In the genomic region with DNA sequence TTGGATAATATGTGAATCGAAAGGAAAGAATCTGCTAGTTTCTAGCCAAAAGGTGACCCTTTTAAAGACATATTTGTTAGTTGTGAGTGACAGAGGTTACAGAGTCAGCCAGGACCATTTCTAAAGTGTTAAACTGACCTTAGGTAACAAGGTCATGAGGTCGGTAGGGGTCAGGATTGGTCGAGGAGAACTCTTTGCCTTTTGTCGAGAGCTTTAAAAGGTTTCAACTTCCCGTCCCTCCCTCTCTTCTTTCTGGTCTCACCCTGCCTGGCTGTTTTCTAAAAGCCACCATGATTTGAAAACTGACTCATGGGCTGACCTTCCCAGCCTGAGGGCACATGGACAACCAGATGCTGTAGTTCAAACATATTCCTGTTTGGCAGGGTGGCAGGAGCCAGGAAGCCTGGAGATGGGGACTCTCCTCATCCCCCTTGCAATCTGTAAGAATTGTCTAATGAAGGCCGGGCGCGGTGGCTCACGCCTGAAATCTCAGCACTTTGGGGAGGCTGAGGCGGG, we compare ENCODE assay signal across 2 cellular contexts.
TF ChIP-seq lines count a peak whose summit lies in the region.

No MANE protein-coding gene starts in this region.

TF ChIP-seq in HepG2, 621 proteins besides CTCF, POLR2A, EP300 and RAD21 (continued from another document):
- no peak for TF ChIP-seq TAF1 (CRISPR knock-in tag; IDR thresholded peaks at IDR 0.05)
- no peak for TF ChIP-seq ZFP36L1 (CRISPR knock-in tag; IDR thresholded peaks at IDR 0.05)
- TF ChIP-seq ZNF354B (CRISPR knock-in tag; IDR thresholded peaks at IDR 0.05), result no peak

TF ChIP-seq in WTC11, 78 proteins besides CTCF, POLR2A, EP300 and RAD21:
- no peak for TF ChIP-seq ZNF512 (CRISPR knock-in tag; IDR thresholded peaks at IDR 0.05; ENCODE audit: borderline replicate concordance)
- no peak for TF ChIP-seq MYBL2 (CRISPR knock-in tag; IDR thresholded peaks at IDR 0.05)
- no peak for TF ChIP-seq JUN (CRISPR knock-in tag; IDR thresholded peaks at IDR 0.05)
- TF ChIP-seq ZNF396 (CRISPR knock-in tag; IDR thresholded peaks at IDR 0.05; ENCODE audit: borderline replicate concordance), result no peak
- no peak for TF ChIP-seq ZNF317 (CRISPR knock-in tag; IDR thresholded peaks at IDR 0.05; ENCODE audit: borderline replicate concordance, low read depth)
- no peak for TF ChIP-seq ZBTB21 (CRISPR knock-in tag; IDR thresholded peaks at IDR 0.05; ENCODE audit: borderline replicate concordance)
- TF ChIP-seq, protein P1, sequence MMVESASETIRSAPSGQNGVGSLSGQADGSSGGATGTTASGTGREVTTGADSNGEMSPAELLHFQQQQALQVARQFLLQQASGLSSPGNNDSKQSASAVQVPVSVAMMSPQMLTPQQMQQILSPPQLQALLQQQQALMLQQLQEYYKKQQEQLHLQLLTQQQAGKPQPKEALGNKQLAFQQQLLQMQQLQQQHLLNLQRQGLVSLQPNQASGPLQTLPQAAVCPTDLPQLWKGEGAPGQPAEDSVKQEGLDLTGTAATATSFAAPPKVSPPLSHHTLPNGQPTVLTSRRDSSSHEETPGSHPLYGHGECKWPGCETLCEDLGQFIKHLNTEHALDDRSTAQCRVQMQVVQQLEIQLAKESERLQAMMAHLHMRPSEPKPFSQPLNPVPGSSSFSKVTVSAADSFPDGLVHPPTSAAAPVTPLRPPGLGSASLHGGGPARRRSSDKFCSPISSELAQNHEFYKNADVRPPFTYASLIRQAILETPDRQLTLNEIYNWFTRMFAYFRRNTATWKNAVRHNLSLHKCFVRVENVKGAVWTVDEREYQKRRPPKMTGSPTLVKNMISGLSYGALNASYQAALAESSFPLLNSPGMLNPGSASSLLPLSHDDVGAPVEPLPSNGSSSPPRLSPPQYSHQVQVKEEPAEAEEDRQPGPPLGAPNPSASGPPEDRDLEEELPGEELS (CRISPR knock-in tag; IDR thresholded peaks at IDR 0.05), result no peak
- no peak for TF ChIP-seq AFF4 (CRISPR knock-in tag; IDR thresholded peaks at IDR 0.05; ENCODE audit: borderline replicate concordance)
- no peak for TF ChIP-seq ETV6 (CRISPR knock-in tag; IDR thresholded peaks at IDR 0.05)
- TF ChIP-seq, protein P2, sequence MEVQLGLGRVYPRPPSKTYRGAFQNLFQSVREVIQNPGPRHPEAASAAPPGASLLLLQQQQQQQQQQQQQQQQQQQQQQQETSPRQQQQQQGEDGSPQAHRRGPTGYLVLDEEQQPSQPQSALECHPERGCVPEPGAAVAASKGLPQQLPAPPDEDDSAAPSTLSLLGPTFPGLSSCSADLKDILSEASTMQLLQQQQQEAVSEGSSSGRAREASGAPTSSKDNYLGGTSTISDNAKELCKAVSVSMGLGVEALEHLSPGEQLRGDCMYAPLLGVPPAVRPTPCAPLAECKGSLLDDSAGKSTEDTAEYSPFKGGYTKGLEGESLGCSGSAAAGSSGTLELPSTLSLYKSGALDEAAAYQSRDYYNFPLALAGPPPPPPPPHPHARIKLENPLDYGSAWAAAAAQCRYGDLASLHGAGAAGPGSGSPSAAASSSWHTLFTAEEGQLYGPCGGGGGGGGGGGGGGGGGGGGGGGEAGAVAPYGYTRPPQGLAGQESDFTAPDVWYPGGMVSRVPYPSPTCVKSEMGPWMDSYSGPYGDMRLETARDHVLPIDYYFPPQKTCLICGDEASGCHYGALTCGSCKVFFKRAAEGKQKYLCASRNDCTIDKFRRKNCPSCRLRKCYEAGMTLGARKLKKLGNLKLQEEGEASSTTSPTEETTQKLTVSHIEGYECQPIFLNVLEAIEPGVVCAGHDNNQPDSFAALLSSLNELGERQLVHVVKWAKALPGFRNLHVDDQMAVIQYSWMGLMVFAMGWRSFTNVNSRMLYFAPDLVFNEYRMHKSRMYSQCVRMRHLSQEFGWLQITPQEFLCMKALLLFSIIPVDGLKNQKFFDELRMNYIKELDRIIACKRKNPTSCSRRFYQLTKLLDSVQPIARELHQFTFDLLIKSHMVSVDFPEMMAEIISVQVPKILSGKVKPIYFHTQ (CRISPR knock-in tag; IDR thresholded peaks at IDR 0.05), result no peak
- TF ChIP-seq, protein P3, sequence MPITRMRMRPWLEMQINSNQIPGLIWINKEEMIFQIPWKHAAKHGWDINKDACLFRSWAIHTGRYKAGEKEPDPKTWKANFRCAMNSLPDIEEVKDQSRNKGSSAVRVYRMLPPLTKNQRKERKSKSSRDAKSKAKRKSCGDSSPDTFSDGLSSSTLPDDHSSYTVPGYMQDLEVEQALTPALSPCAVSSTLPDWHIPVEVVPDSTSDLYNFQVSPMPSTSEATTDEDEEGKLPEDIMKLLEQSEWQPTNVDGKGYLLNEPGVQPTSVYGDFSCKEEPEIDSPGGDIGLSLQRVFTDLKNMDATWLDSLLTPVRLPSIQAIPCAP (CRISPR knock-in tag; IDR thresholded peaks at IDR 0.05), result no peak
- no peak for TF ChIP-seq TEAD4 (CRISPR knock-in tag; IDR thresholded peaks at IDR 0.05)
- no peak for TF ChIP-seq MLX (CRISPR knock-in tag; IDR thresholded peaks at IDR 0.05)
- TF ChIP-seq ZNF416 (CRISPR knock-in tag; IDR thresholded peaks at IDR 0.05), result no peak
- no peak for TF ChIP-seq ZNF232 (CRISPR knock-in tag; IDR thresholded peaks at IDR 0.05)
- no peak for TF ChIP-seq ESRRA (CRISPR knock-in tag; IDR thresholded peaks at IDR 0.05; ENCODE audit: borderline replicate concordance)
- TF ChIP-seq, protein P4, sequence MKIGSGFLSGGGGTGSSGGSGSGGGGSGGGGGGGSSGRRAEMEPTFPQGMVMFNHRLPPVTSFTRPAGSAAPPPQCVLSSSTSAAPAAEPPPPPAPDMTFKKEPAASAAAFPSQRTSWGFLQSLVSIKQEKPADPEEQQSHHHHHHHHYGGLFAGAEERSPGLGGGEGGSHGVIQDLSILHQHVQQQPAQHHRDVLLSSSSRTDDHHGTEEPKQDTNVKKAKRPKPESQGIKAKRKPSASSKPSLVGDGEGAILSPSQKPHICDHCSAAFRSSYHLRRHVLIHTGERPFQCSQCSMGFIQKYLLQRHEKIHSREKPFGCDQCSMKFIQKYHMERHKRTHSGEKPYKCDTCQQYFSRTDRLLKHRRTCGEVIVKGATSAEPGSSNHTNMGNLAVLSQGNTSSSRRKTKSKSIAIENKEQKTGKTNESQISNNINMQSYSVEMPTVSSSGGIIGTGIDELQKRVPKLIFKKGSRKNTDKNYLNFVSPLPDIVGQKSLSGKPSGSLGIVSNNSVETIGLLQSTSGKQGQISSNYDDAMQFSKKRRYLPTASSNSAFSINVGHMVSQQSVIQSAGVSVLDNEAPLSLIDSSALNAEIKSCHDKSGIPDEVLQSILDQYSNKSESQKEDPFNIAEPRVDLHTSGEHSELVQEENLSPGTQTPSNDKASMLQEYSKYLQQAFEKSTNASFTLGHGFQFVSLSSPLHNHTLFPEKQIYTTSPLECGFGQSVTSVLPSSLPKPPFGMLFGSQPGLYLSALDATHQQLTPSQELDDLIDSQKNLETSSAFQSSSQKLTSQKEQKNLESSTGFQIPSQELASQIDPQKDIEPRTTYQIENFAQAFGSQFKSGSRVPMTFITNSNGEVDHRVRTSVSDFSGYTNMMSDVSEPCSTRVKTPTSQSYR (CRISPR knock-in tag; IDR thresholded peaks at IDR 0.05), result no peak
- TF ChIP-seq, protein P5, sequence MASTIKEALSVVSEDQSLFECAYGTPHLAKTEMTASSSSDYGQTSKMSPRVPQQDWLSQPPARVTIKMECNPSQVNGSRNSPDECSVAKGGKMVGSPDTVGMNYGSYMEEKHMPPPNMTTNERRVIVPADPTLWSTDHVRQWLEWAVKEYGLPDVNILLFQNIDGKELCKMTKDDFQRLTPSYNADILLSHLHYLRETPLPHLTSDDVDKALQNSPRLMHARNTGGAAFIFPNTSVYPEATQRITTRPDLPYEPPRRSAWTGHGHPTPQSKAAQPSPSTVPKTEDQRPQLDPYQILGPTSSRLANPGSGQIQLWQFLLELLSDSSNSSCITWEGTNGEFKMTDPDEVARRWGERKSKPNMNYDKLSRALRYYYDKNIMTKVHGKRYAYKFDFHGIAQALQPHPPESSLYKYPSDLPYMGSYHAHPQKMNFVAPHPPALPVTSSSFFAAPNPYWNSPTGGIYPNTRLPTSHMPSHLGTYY (CRISPR knock-in tag; IDR thresholded peaks at IDR 0.05), result no peak
TF ChIP-seq in WTC11: peak in this region for 0.
